Comparison of ENCODE assay signal across 14 cellular contexts in genomic region chr5:55934117-55934613, GRCh38.
DNase-seq lines count a peak whose midpoint lies in the region; ATAC-seq, FAIRE-seq and TF ChIP-seq lines count a peak whose summit lies in the region.
"Had no signal": no experiment of that assay in that cellular context is flagged by ENCODE, and none has a peak within 500 bp of the region (broad histone marks: within the 10 kb centered on the region; RNA-seq: fewer than 3 reads in every experiment).

No MANE protein-coding gene starts in this region.

- H3K9me3 ChIP-seq in fibroblast of lung (ENCODE audit: control insufficient read depth, insufficient read depth, low read depth, low read length), result no peaks in the 10 kb centered on the region
- no peaks in the 10 kb centered on the region for H3K9me3 ChIP-seq in pancreas
- H3K9me3 ChIP-seq: testis had no signal

- H3K27me3 ChIP-seq in fibroblast of lung (ENCODE audit: control insufficient read depth, insufficient read depth, low read length), result no peaks in the 10 kb centered on the region
- no peaks in the 10 kb centered on the region for H3K27me3 ChIP-seq in pancreas
- H3K27me3 ChIP-seq: cardiac muscle cell, testis had no signal

- H3K9ac ChIP-seq in fibroblast of lung (ENCODE audit: insufficient read depth, low read length), result no peak overlapping the region

- TF ChIP-seq CTCF in fibroblast of lung (conservative IDR thresholded peaks at IDR 0.05 in 1 of 2, IDR thresholded peaks at IDR 0.05 in 1 of 2; ENCODE audit: low read depth in 1 of 2, low read length in 2 of 2) (no peak), pancreas (IDR thresholded peaks at IDR 0.05) (no peak), omental fat pad (IDR thresholded peaks at IDR 0.05) (no peak)

- no peak for FAIRE-seq in pancreas (lab: Jason Lieb, UNC)
- FAIRE-seq: keratinocyte had no signal

- no peak overlapping the region for H3K4me2 ChIP-seq in fibroblast of lung (ENCODE audit: extremely low read depth, insufficient read depth, low read length)

- 51 to 61% methylated on average over 9 of the region's 9 CpGs for WGBS in pancreas, 2 donors

- H3K4me3 ChIP-seq in fibroblast of lung (replicated peaks in 1 of 4; ENCODE audit: control extremely low read depth in 1 of 4, insufficient read depth in 1 of 4, low read depth in 3 of 4, low read length in 4 of 4) (no peak overlapping the region), pancreas (no peak overlapping the region)
- H3K4me3 ChIP-seq: cardiac muscle cell, testis had no signal

- ATAC-seq in pancreas, result peak; percentile 12 to 65 (median 43)
- ATAC-seq in GM18519 (IDR thresholded peaks at IDR 0.05; ENCODE audit: low FRiP score, unreplicated experiment), result no peak
- no peak for ATAC-seq in omental fat pad (ENCODE audit: low FRiP score)
- ATAC-seq: activated CD8-positive, alpha-beta memory T cell treated with anti-CD3 and anti-CD28 coated beads, Interleukin-2, amount 10 ng/mL, durations not matched to agents 7 days and 5 days had no signal

- H3K36me3 ChIP-seq in fibroblast of lung (ENCODE audit: control insufficient read depth, insufficient read depth, low read length) (peaks cover 5% of the 10 kb centered on the region), pancreas (no peaks in the 10 kb centered on the region)

- intact Hi-C loops in pancreas (cut with DNase I), result no loop called here

- DNase-seq in HT-29 (ENCODE audit: low spot score) (peak; percentile 36), SW480 (ENCODE audit: low spot score) (peak; percentile 73), fibroblast of lung (ENCODE audit: low read depth in 2 of 2) (peak; percentile 14 to 20), pancreas (peak in 1 of 6 donors; percentile 19), NCI-H187 (lab: John Stamatoyannopoulos, UW) (no peak), EL (no peak), omental fat pad (ENCODE audit: low spot score) (no peak)
- DNase-seq: activated CD8-positive, alpha-beta memory T cell treated with anti-CD3 and anti-CD28 coated beads, Interleukin-2, amount 10 ng/mL, durations not matched to agents 7 days and 5 days; endodermal cell; MV-4-11; testis had no signal

- no peaks in the 10 kb centered on the region for H3K79me2 ChIP-seq in fibroblast of lung (ENCODE audit: control insufficient read depth, insufficient read depth, low read length)

- H4K20me1 ChIP-seq in fibroblast of lung (ENCODE audit: control insufficient read depth, extremely low read depth, insufficient read depth, low read length), result peaks cover 1% of the 10 kb centered on the region

- H3K4me1 ChIP-seq in fibroblast of lung (ENCODE audit: control insufficient read depth, extremely low read depth, insufficient read depth, low read length) (peaks cover 2% of the 10 kb centered on the region), pancreas (no peaks in the 10 kb centered on the region)
- H3K4me1 ChIP-seq: testis had no signal

- no peak overlapping the region for H2AFZ ChIP-seq in fibroblast of lung (ENCODE audit: low read length)

- H3K27ac ChIP-seq in fibroblast of lung (ENCODE audit: insufficient read depth, low read length), result no peak overlapping the region
- H3K27ac ChIP-seq in pancreas, result no peak overlapping the region
- H3K27ac ChIP-seq: cardiac muscle cell, testis had no signal

Comparison
In these comparisons a context has a peak if more than half of its experiments do, and no peak if none do; other contexts are left out.
1. DNase-seq: peak in HT-29 (single experiment), SW480 (single experiment) and fibroblast of lung (2 of 2); none in NCI-H187 (0 of 2), EL (single experiment) and omental fat pad (single experiment).
2. ATAC-seq: peak in pancreas (4 of 4); none in GM18519 (single experiment) and omental fat pad (single experiment).